Comparison of ENCODE assay signal across 21 cellular contexts in genomic region chr18:72638353-72638752, GRCh38.
DNase-seq lines count a peak whose midpoint lies in the region; FAIRE-seq and TF ChIP-seq lines count a peak whose summit lies in the region.
"Had no signal": no experiment of that assay in that cellular context is flagged by ENCODE, and none has a peak within 500 bp of the region (broad histone marks: within the 10 kb centered on the region; RNA-seq: fewer than 3 reads in every experiment).

No MANE protein-coding gene starts in this region.

- WGBS in suprapubic skin = 81% methylated on average over 3 of the region's 3 CpGs

- H3K4me3 ChIP-seq in suprapubic skin = no peak overlapping the region
- H3K4me3 ChIP-seq: BLaER1, GM12878, GM23248 had no signal

- no peaks in the 10 kb centered on the region for H3K9me3 ChIP-seq in suprapubic skin
- H3K9me3 ChIP-seq: BLaER1, Caco-2 had no signal

- no peak for TF ChIP-seq POLR2A in suprapubic skin (IDR thresholded peaks at IDR 0.05)

- DNase-seq in Ammon's horn (ENCODE audit: low spot score) = peak; percentile 46
- DNase-seq in D721Med (ENCODE audit: insufficient read length, low spot score) = no peak
- peak; percentile 60 for DNase-seq in inferior parietal cortex (ENCODE audit: extremely low spot score)
- DNase-seq in superior temporal gyrus (ENCODE audit: extremely low spot score) = peak; percentile 64
- DNase-seq in suprapubic skin (ENCODE audit: low spot score in 2 of 2) = no peak
- DNase-seq in SW480 (ENCODE audit: low spot score) = no peak
- DNase-seq: Caco-2; CD4-positive, CD25-positive, alpha-beta regulatory T cell; CD8-positive, alpha-beta T cell; DMS 273 treated with DMSO at 0.1 percent for 48 hours; DMS79; EL; GDM1; GM23248; H7; HCEC 1CT had no signal

- H3K36me3 ChIP-seq in suprapubic skin = no peaks in the 10 kb centered on the region
- H3K36me3 ChIP-seq: BLaER1 had no signal

- FAIRE-seq in D721Med (lab: Jason Lieb, UNC) = peak; percentile 87
- FAIRE-seq: GM12878, GM19239, H1 had no signal

- H3K27ac ChIP-seq in suprapubic skin = no peak overlapping the region
- H3K27ac ChIP-seq: BLaER1, C4-2B, GM23248 had no signal

- no peak for TF ChIP-seq EP300 in suprapubic skin (IDR thresholded peaks at IDR 0.05)

- H3K27me3 ChIP-seq in suprapubic skin = no peaks in the 10 kb centered on the region
- H3K27me3 ChIP-seq: BLaER1 had no signal

- H3K4me1 ChIP-seq in suprapubic skin = no peaks in the 10 kb centered on the region
- H3K4me1 ChIP-seq: BLaER1, Caco-2 had no signal

- TF ChIP-seq CTCF in D721Med (IDR thresholded peaks at IDR 0.05; ENCODE audit: insufficient read depth, missing control alignments) (no peak), suprapubic skin (IDR thresholded peaks at IDR 0.05) (no peak)

Comparison
In these comparisons a context has a peak if more than half of its experiments do, and no peak if none do; other contexts are left out.
1. DNase-seq: peak in Ammon's horn (single experiment), inferior parietal cortex (single experiment) and superior temporal gyrus (single experiment); none in D721Med (single experiment), suprapubic skin (0 of 2) and SW480 (single experiment).